In the genomic region with DNA sequence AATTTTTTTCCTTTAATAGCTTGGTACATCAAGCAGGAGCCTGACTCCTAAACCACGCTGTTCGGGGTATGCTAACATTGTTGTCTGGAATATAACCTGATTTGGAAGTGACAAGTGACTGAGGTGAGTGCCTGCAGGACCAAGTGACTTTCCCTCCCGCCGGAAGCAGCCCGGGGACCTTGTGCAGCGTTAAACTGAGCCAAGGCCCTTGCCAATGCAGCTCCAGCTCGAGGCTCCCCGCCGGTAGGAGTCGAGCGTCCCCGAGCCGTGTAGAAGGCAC, we compare ENCODE assay signal across 8 cellular contexts. TPM values are rescaled to one million over a fixed set of nuclear protein-coding genes. Genes with fewer than 3 reads are reported as not detected.
A peak's percentile ranks its signal among the peaks of the same experiment; 100 is the strongest.
DNase-seq lines count a peak whose midpoint lies in the region; ATAC-seq and TF ChIP-seq lines count a peak whose summit lies in the region.

No MANE protein-coding gene starts in this region.

- H3K27me3 Mint-ChIP-seq in stimulated activated naive B cell treated with anti-CD40 and anti-IgM and Interleukin-4, amounts not matched to agents 10 μg/mL and 1 μg/mL and 100 μg/mL, for 72 hours, result peaks cover 27 to 57% of the 10 kb centered on the region in 2 donors

- no peak overlapping the region for H3K27ac Mint-ChIP-seq in stimulated activated naive B cell treated with anti-CD40 and anti-IgM and Interleukin-4, amounts not matched to agents 10 μg/mL and 1 μg/mL and 100 μg/mL, for 72 hours

- peak; percentile 10 for ATAC-seq in GM21576 (IDR thresholded peaks at IDR 0.05; ENCODE audit: unreplicated experiment)
- peak; percentile 38 for ATAC-seq in stimulated activated naive B cell treated with anti-CD40 and anti-IgM and Interleukin-4, amounts not matched to agents 10 μg/mL and 1 μg/mL and 100 μg/mL, for 72 hours (replicated peaks)

- DNase-seq in NCI-H510A treated with DMSO at 0.1 percent for 48 hours (lab: John Stamatoyannopoulos, UW) (peak; percentile 48), right atrium auricular region (ENCODE audit: low spot score) (no peak), T-helper 1 cell (no peak), NCI-H1436 (lab: John Stamatoyannopoulos, UW) (no peak)
- DNase-seq in stimulated activated naive B cell treated with anti-CD40 and anti-IgM and Interleukin-4, amounts not matched to agents 10 μg/mL and 1 μg/mL and 100 μg/mL, for 72 hours, result no peak
- no peak for DNase-seq in stimulated activated CD4-positive, alpha-beta T cell treated with anti-CD3 and anti-CD28 coated beads, Interleukin-2, amount 100 ng/mL, for 24 hours
- DNase-seq in stimulated activated naive CD4-positive, alpha-beta T cell treated with Interleukin-2 at 50 U/mL for 16 hours (lab: John Stamatoyannopoulos, UW), result no peak

- peaks cover 3 to 5% of the 10 kb centered on the region in 2 donors for H3K36me3 Mint-ChIP-seq in stimulated activated naive B cell treated with anti-CD40 and anti-IgM and Interleukin-4, amounts not matched to agents 10 μg/mL and 1 μg/mL and 100 μg/mL, for 72 hours

- no peaks in the 10 kb centered on the region for H3K9me3 ChIP-seq in right atrium auricular region

- TF ChIP-seq CTCF in right atrium auricular region (IDR thresholded peaks at IDR 0.05), result no peak

- H3K4me1 ChIP-seq in right atrium auricular region, result peaks cover 0 to 24% of the 10 kb centered on the region in 2 donors

- H3K4me3 ChIP-seq in right atrium auricular region, result peak overlapping the region; percentile 43 to 57

- peaks cover 13% of the 10 kb centered on the region for H3K36me3 ChIP-seq in right atrium auricular region

- peak overlapping the region; percentile 61 to 81 for H3K4me3 Mint-ChIP-seq in stimulated activated naive B cell treated with anti-CD40 and anti-IgM and Interleukin-4, amounts not matched to agents 10 μg/mL and 1 μg/mL and 100 μg/mL, for 72 hours

- peaks cover 0 to 4% of the 10 kb centered on the region in 2 donors for H3K9me3 Mint-ChIP-seq in stimulated activated naive B cell treated with anti-CD40 and anti-IgM and Interleukin-4, amounts not matched to agents 10 μg/mL and 1 μg/mL and 100 μg/mL, for 72 hours

- H3K4me1 Mint-ChIP-seq in stimulated activated naive B cell treated with anti-CD40 and anti-IgM and Interleukin-4, amounts not matched to agents 10 μg/mL and 1 μg/mL and 100 μg/mL, for 72 hours, result peaks cover 0 to 15% of the 10 kb centered on the region in 2 donors

- peak overlapping the region; percentile 33 to 62 for H3K27ac ChIP-seq in right atrium auricular region

- no peaks in the 10 kb centered on the region for H3K27me3 ChIP-seq in right atrium auricular region

RNA-seq across cellular contexts. Expression of gene MTARC1, which starts 0.7 kb away (rescaled TPM):
- total RNA-seq in right atrium auricular region, result 1 to 10 TPM; 4.0 to 6.1 TPM

RNA-seq across cellular contexts. Expression of gene MTARC2, which starts 37.9 kb away (rescaled TPM):
- 10 to 100 TPM; 13.6 to 23.6 TPM for total RNA-seq in right atrium auricular region
